8 cellular contexts compared by ENCODE assay signal in the genomic region with DNA sequence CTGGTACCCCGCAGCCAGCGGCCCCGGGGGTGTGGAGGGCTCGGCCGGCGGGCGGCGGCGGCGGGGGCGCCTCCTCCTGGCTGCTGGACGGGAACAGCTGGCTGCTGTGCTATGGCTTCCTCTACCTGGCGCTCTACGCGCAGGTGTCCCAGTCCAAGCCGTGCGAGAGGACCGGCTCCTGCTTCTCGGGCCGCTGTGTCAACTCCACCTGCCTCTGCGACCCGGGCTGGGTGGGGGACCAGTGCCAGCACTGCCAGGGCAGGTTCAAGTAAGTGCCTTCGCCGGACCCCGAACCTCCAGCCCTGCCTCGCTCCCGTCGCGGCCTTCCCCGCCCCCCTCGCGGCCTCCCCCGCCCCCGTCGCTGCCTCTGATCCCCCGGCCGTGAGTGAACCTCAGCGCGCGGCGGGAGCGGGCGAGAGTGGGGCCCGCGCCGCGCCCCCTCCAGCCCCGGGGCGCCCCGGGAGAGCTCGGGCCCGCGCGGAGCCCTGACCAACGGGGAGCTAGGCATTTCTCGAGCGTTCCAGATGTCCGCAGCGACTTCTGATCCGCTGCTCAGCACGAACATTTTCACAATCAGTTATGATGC. TPM values are rescaled to one million over a fixed set of nuclear protein-coding genes. Genes with fewer than 3 reads are reported as not detected.
DNase-seq lines count a peak whose midpoint lies in the region; ATAC-seq lines count a peak whose summit lies in the region.

No MANE protein-coding gene starts in this region.

- peak; percentile 40 for ATAC-seq in HG02610 (IDR thresholded peaks at IDR 0.05; ENCODE audit: unreplicated experiment)

- H2BK120ac ChIP-seq in mesenchymal stem cell (ENCODE audit: low read depth, low read length), result peak overlapping the region; percentile 34

- peak overlapping the region; percentile 23 for H4K8ac ChIP-seq in mesenchymal stem cell (ENCODE audit: low read length)

- H3K9ac ChIP-seq in mesenchymal stem cell (ENCODE audit: low read length), result no peak overlapping the region

- no peaks in the 10 kb centered on the region for H3K4me1 ChIP-seq in mesenchymal stem cell (ENCODE audit: control insufficient read depth, insufficient read depth, low read depth, low read length)

- 0% methylated on average over 39 of the region's 61 CpGs for WGBS in mesenchymal stem cell

- peak overlapping the region; percentile 53 for H3K4me3 Mint-ChIP-seq in activated naive CD4-positive, alpha-beta T cell treated with anti-CD3 and anti-CD28 coated beads for 36 hours

- no peak overlapping the region for H2BK12ac ChIP-seq in mesenchymal stem cell (ENCODE audit: low read length in 2 of 2)

- H3K27me3 Mint-ChIP-seq in activated naive CD4-positive, alpha-beta T cell treated with anti-CD3 and anti-CD28 coated beads for 36 hours (ENCODE audit: low read depth), result peaks cover 41% of the 10 kb centered on the region

- H3K79me1 ChIP-seq in mesenchymal stem cell (replicated peaks; ENCODE audit: low read length, poor library complexity, severe bottlenecking), result peaks cover 2% of the 10 kb centered on the region

- H4K91ac ChIP-seq in mesenchymal stem cell (ENCODE audit: low read length), result peak overlapping the region; percentile 86

- H2BK5ac ChIP-seq in mesenchymal stem cell (ENCODE audit: low read depth, low read length, poor library complexity, severe bottlenecking), result peak overlapping the region; percentile 82

- peaks cover 5% of the 10 kb centered on the region for H3K4me1 Mint-ChIP-seq in activated naive CD4-positive, alpha-beta T cell treated with anti-CD3 and anti-CD28 coated beads for 36 hours (ENCODE audit: low read depth)

- H3K4ac ChIP-seq in mesenchymal stem cell (ENCODE audit: low read depth in 1 of 2, low read length in 2 of 2), result peak overlapping the region; percentile 15 to 75

- H3K9me3 ChIP-seq in mesenchymal stem cell (ENCODE audit: control insufficient read depth, low read length), result no peaks in the 10 kb centered on the region

- peak overlapping the region in 1 of 2 experiments; percentile 95 for H3K14ac ChIP-seq in mesenchymal stem cell (ENCODE audit: low read length in 2 of 2)

- peak overlapping the region in 1 of 2 experiments; percentile 87 for H3K23ac ChIP-seq in mesenchymal stem cell (ENCODE audit: low read length in 2 of 2)

- peak overlapping the region; percentile 83 for H2BK15ac ChIP-seq in mesenchymal stem cell (ENCODE audit: low read depth, poor library complexity, severe bottlenecking)

- H3K27me3 ChIP-seq in mesenchymal stem cell (ENCODE audit: control insufficient read depth in 1 of 2, insufficient read depth in 1 of 2, low read length in 2 of 2), result peaks cover 0 to 59% of the 10 kb centered on the region in 2 experiments

- H3K36me3 ChIP-seq in mesenchymal stem cell (ENCODE audit: control insufficient read depth in 1 of 2, insufficient read depth in 2 of 2, low read depth in 1 of 2, low read length in 2 of 2), result no peaks in the 10 kb centered on the region

- H3K4me2 ChIP-seq in mesenchymal stem cell (ENCODE audit: low read length, poor library complexity, severe bottlenecking), result peak overlapping the region; percentile 96

- CTCF ChIA-PET in activated naive CD4-positive, alpha-beta T cell treated with anti-CD3 and anti-CD28 coated beads for 36 hours (lab: Charles Lee), result no interaction called here

- peak; percentile 10 for DNase-seq in activated naive CD4-positive, alpha-beta T cell treated with anti-CD3 and anti-CD28 coated beads for 36 hours
- no peak for DNase-seq in activated naive CD4-positive, alpha-beta T cell (lab: John Stamatoyannopoulos, UW)
- DNase-seq in NCI-H510A (lab: John Stamatoyannopoulos, UW) (peak; percentile 34), mesenchymal stem cell (peak; percentile 27), cortex of kidney (lab: John Stamatoyannopoulos, UW) (no peak)
- no peak for DNase-seq in effector CD4-positive, alpha-beta T cell

- intact Hi-C loops in activated naive CD4-positive, alpha-beta T cell treated with anti-CD3 and anti-CD28 coated beads for 36 hours (cut with micrococcal nuclease), result loop anchor here (5.0 to 10.0 kb wide), 2 partner anchors 219 to 272 kb away; a partner anchor contains a TSS

- H2AFZ ChIP-seq in mesenchymal stem cell (ENCODE audit: low read depth, low read length), result peak overlapping the region; percentile 54

- peak overlapping the region; percentile 79 to 82 for H3K18ac ChIP-seq in mesenchymal stem cell (ENCODE audit: low read depth in 1 of 2, low read length in 2 of 2)

- peak overlapping the region; percentile 78 to 99 for H3K4me3 ChIP-seq in mesenchymal stem cell (ENCODE audit: insufficient read depth in 1 of 2, low read depth in 1 of 2, low read length in 2 of 2)

- H2AK5ac ChIP-seq in mesenchymal stem cell (ENCODE audit: low read length, severe bottlenecking), result no peak overlapping the region

- no peaks in the 10 kb centered on the region for H3K36me3 Mint-ChIP-seq in activated naive CD4-positive, alpha-beta T cell treated with anti-CD3 and anti-CD28 coated beads for 36 hours (ENCODE audit: low read depth)

- H3K27ac Mint-ChIP-seq in activated naive CD4-positive, alpha-beta T cell treated with anti-CD3 and anti-CD28 coated beads for 36 hours, result no peak overlapping the region

- H3K9me3 Mint-ChIP-seq in activated naive CD4-positive, alpha-beta T cell treated with anti-CD3 and anti-CD28 coated beads for 36 hours, result no peaks in the 10 kb centered on the region

- H3K27ac ChIP-seq in cingulate gyrus (ENCODE audit: low read depth, low read length) (peak overlapping the region; percentile 39), mesenchymal stem cell (ENCODE audit: low read length, poor library complexity, severe bottlenecking) (peak overlapping the region; percentile 43)

RNA-seq across cellular contexts. Expression of a gene that starts 0.7 kb away (rescaled TPM):
- total RNA-seq in activated naive CD4-positive, alpha-beta T cell treated with anti-CD3 and anti-CD28 coated beads for 36 hours, result not detected
- 10.4 TPM for polyA plus RNA-seq in mesenchymal stem cell (2013, experiment 1 of 2)
- 10.2 TPM for polyA plus RNA-seq in mesenchymal stem cell (2013, experiment 2 of 2)

Comparison
In these comparisons a context has a peak if more than half of its experiments do, and no peak if none do; other contexts are left out.
1. DNase-seq: peak in activated naive CD4-positive, alpha-beta T cell treated with anti-CD3 and anti-CD28 coated beads for 36 hours (single experiment), NCI-H510A (single experiment) and mesenchymal stem cell (single experiment); none in activated naive CD4-positive, alpha-beta T cell (0 of 4), effector CD4-positive, alpha-beta T cell (single experiment) and cortex of kidney (single experiment).